ENCODE assay signal across 8 cellular contexts in genomic region chr19:38209671-38210457, GRCh38. TPM values are rescaled to one million over a fixed set of nuclear protein-coding genes. Genes with fewer than 3 reads are reported as not detected.
DNase-seq lines count a peak whose midpoint lies in the region; ATAC-seq and TF ChIP-seq lines count a peak whose summit lies in the region.

No MANE protein-coding gene starts in this region.

- peak overlapping the region; percentile 78 for H3K4me2 ChIP-seq in hepatocyte

- no peak for TF ChIP-seq CTCF in hepatocyte (IDR thresholded peaks at IDR 0.05; ENCODE audit: poor library complexity)

- peak overlapping the region; percentile 93 for H3K27ac ChIP-seq in hepatocyte
- H3K27ac ChIP-seq in rectal smooth muscle tissue (ENCODE audit: low read depth, low read length), result peak overlapping the region; percentile 37

- H3K9ac ChIP-seq in adipocyte (ENCODE audit: low read length) (peak overlapping the region; percentile 25), rectal smooth muscle tissue (ENCODE audit: low read length) (peak overlapping the region; percentile 45)

- no peak for ATAC-seq in HG02938 (IDR thresholded peaks at IDR 0.05; ENCODE audit: unreplicated experiment)
- no peak for ATAC-seq in HG02884 (IDR thresholded peaks at IDR 0.05; ENCODE audit: unreplicated experiment)

- peak overlapping the region; percentile 52 for H3K4me3 ChIP-seq in adipocyte (ENCODE audit: low read length)
- no peak overlapping the region for H3K4me3 ChIP-seq in hepatocyte
- H3K4me3 ChIP-seq in rectal smooth muscle tissue (ENCODE audit: low read length), result no peak overlapping the region

- no peak overlapping the region for H2AFZ ChIP-seq in hepatocyte

- no peaks in the 10 kb centered on the region for H3K36me3 ChIP-seq in adipocyte (ENCODE audit: control insufficient read depth, insufficient read depth, low read length, severe bottlenecking)
- no peaks in the 10 kb centered on the region for H3K36me3 ChIP-seq in hepatocyte (replicated peaks; ENCODE audit: insufficient read depth, low read depth)
- H3K36me3 ChIP-seq in rectal smooth muscle tissue (ENCODE audit: control insufficient read depth, insufficient read depth, low read length), result peaks cover 2% of the 10 kb centered on the region

- no peaks in the 10 kb centered on the region for H3K9me3 ChIP-seq in adipocyte (ENCODE audit: control insufficient read depth, low read length)
- H3K9me3 ChIP-seq in hepatocyte (ENCODE audit: low read depth), result no peaks in the 10 kb centered on the region

- H3K79me2 ChIP-seq in hepatocyte, result no peaks in the 10 kb centered on the region

- H3K9me2 ChIP-seq in hepatocyte (replicated peaks; ENCODE audit: insufficient read depth), result no peaks in the 10 kb centered on the region

- H3K27me3 ChIP-seq in adipocyte (replicated peaks; ENCODE audit: control insufficient read depth, insufficient read depth, low read length) (peaks cover 4% of the 10 kb centered on the region), hepatocyte (no peaks in the 10 kb centered on the region), rectal smooth muscle tissue (ENCODE audit: control insufficient read depth, insufficient read depth, low read length) (peaks cover 21% of the 10 kb centered on the region)

- WGBS in hepatocyte (ENCODE audit: low lambda C conversion rate, missing lambda C conversion rate), result 8% methylated on average over 18 of the region's 30 CpGs

- no peaks in the 10 kb centered on the region for H4K20me1 ChIP-seq in hepatocyte (ENCODE audit: insufficient read depth, poor library complexity, severe bottlenecking)

- DNase-seq in GM03348 (ENCODE audit: low spot score) (peak; percentile 80), adipocyte (ENCODE audit: low read depth) (peak; percentile 68), hepatocyte (ENCODE audit: low spot score) (peak; percentile 84), HUDEP-2 (lab: John Stamatoyannopoulos, UW; ENCODE audit: unreplicated experiment in 76 of 76) (no peak), HK-2 (ENCODE audit: unreplicated experiment) (no peak)

- H3K4me1 ChIP-seq in adipocyte (ENCODE audit: control insufficient read depth, insufficient read depth, low read length) (peaks cover 8% of the 10 kb centered on the region), hepatocyte (ENCODE audit: insufficient read depth) (peaks cover 27% of the 10 kb centered on the region), rectal smooth muscle tissue (ENCODE audit: control insufficient read depth, insufficient read depth, low read length) (peaks cover 5% of the 10 kb centered on the region)

RNA-seq across cellular contexts. Expression of gene DPF1, which starts 14.2 kb away (rescaled TPM):
- 1.2 and 2.1 TPM in 2 replicates for total RNA-seq in hepatocyte
- polyA plus RNA-seq in hepatocyte, result 2.0 and 2.7 TPM in 2 replicates

RNA-seq across cellular contexts. Expression of gene PPP1R14A, which starts 46.3 kb away (rescaled TPM):
- total RNA-seq in hepatocyte, result 13.0 and 15.1 TPM in 2 replicates
- 50.5 and 56.9 TPM in 2 replicates for polyA plus RNA-seq in hepatocyte

RNA-seq across cellular contexts. Expression of gene SPINT2, which starts 54.5 kb away (rescaled TPM):
- 508 and 590 TPM in 2 replicates for total RNA-seq in hepatocyte
- polyA plus RNA-seq in hepatocyte, result 834 and 885 TPM in 2 replicates

Comparison
In these comparisons a context has a peak if more than half of its experiments do, and no peak if none do; other contexts are left out.
1. DNase-seq: peak in GM03348 (single experiment), adipocyte (single experiment) and hepatocyte (single experiment); none in HUDEP-2 (0 of 76) and HK-2 (single experiment).